In genomic region chr12:133080619-133081407, GRCh38 we compare ENCODE assay signal across 8 cellular contexts. TPM values are rescaled to one million over a fixed set of nuclear protein-coding genes. Genes with fewer than 3 reads are reported as not detected.
A peak's percentile ranks its signal among the peaks of the same experiment; 100 is the strongest.
DNase-seq lines count a peak whose midpoint lies in the region; ATAC-seq, FAIRE-seq and TF ChIP-seq lines count a peak whose summit lies in the region.

ZNF140 (plus strand) TSS chr12:133080923; CDS start chr12:133081321, 398 bp downstream.

- H2AK5ac ChIP-seq in H1 (ENCODE audit: low read depth, low read length) = no peak within 1 kb of the TSS

- TF ChIP-seq POLR2A in H1 (IDR thresholded peaks at IDR 0.05; ENCODE audit: control extremely low read depth in 1 of 2, low read depth in 2 of 2, low read length in 2 of 2) = peak in 1 of 2 experiments; percentile 89; a peak in 2 of 3 replicates

- intact Hi-C loops in activated CD8-positive, alpha-beta T cell treated with anti-CD3 and anti-CD28 coated beads for 36 hours (cut with micrococcal nuclease) = loop anchor here (1.0 to 2.0 kb wide), 4 partner anchors 44 to 100 kb away; partner anchors contain the start of genes ZNF10, ZNF26, ZNF268 and ZNF84

- no peaks in the 10 kb centered on the region for H3K27me3 ChIP-seq in CD4-positive, CD25-positive, alpha-beta regulatory T cell (ENCODE audit: control insufficient read depth, insufficient read depth, low read length)
- no peaks in the 10 kb centered on the region for H3K27me3 ChIP-seq in H1 (replicated peaks in 1 of 4; ENCODE audit: control insufficient read depth in 3 of 4, extremely low read depth in 1 of 4, insufficient read depth in 3 of 4, low read length in 3 of 4)

- no peak for TF ChIP-seq EP300 in H1 (IDR thresholded peaks at IDR 0.05; ENCODE audit: borderline replicate concordance in 1 of 2, low read depth in 2 of 2, low read length in 2 of 2)

- H4K91ac ChIP-seq in H1 (replicated peaks; ENCODE audit: insufficient read length, low read length) = no peak within 1 kb of the TSS

- H3K9me3 ChIP-seq in CD4-positive, CD25-positive, alpha-beta regulatory T cell (ENCODE audit: control insufficient read depth in 2 of 2, low read length in 2 of 2) = peaks cover 64 to 82% of the 10 kb centered on the region in 2 experiments
- H3K9me3 ChIP-seq in H1 (ENCODE audit: insufficient read depth in 2 of 2, low read depth in 1 of 2, low read length in 1 of 2) = peaks cover 49 to 59% of the 10 kb centered on the region in 2 experiments

- H3K4me2 ChIP-seq in H1 (ENCODE audit: insufficient read depth in 1 of 2, low read depth in 2 of 2, low read length in 2 of 2) = peak within 1 kb of the TSS; percentile 73 to 87

- FAIRE-seq in H1 (lab: Jason Lieb, UNC) = no peak

- peak within 1 kb of the TSS in 1 of 4 donors; percentile 77 for H3K4me3 Mint-ChIP-seq in CD4-positive, CD25-positive, alpha-beta regulatory T cell
- H3K4me3 Mint-ChIP-seq in activated CD8-positive, alpha-beta T cell treated with anti-CD3 and anti-CD28 coated beads for 36 hours = no peak within 1 kb of the TSS
- no peak within 1 kb of the TSS for H3K4me3 Mint-ChIP-seq in memory B cell

- peaks cover 39% of the 10 kb centered on the region for H3K36me3 ChIP-seq in CD4-positive, CD25-positive, alpha-beta regulatory T cell (ENCODE audit: control insufficient read depth, insufficient read depth, low read length)
- peaks cover 0 to 40% (median 25%) of the 10 kb centered on the region in 4 experiments; a peak in 7 of 8 replicates for H3K36me3 ChIP-seq in H1 (ENCODE audit: control insufficient read depth in 2 of 4, insufficient read depth in 4 of 4, low read length in 3 of 4)

- TF ChIP-seq CTCF in activated CD8-positive, alpha-beta T cell treated with anti-CD3 and anti-CD28 coated beads for 36 hours (IDR thresholded peaks at IDR 0.05) = peak; percentile 43
- TF ChIP-seq CTCF in H1 (IDR thresholded peaks at IDR 0.05; ENCODE audit: control extremely low read depth in 1 of 3, insufficient read depth in 1 of 3, low read depth in 1 of 3, low read length in 3 of 3) = peak in 1 of 3 experiments; percentile 14; a peak in 1 of 4 replicates

- no peak within 1 kb of the TSS; the same call in none of the 2 replicates for H3K18ac ChIP-seq in H1 (ENCODE audit: extremely low read depth, low read length)

- H4K20me1 ChIP-seq in H1 (replicated peaks in 1 of 2; ENCODE audit: control insufficient read depth in 1 of 2, insufficient read depth in 2 of 2, low read length in 2 of 2) = no peaks in the 10 kb centered on the region

- peaks cover 4% of the 10 kb centered on the region for H3K4me1 ChIP-seq in CD4-positive, CD25-positive, alpha-beta regulatory T cell (ENCODE audit: control insufficient read depth, insufficient read depth, low read length, poor library complexity, severe bottlenecking)
- no peaks in the 10 kb centered on the region for H3K4me1 ChIP-seq in H1 (replicated peaks in 1 of 4; ENCODE audit: control insufficient read depth in 3 of 4, insufficient read depth in 4 of 4, low read length in 3 of 4)

- peak; percentile 88 to 98 (median 96) for DNase-seq in CD4-positive, CD25-positive, alpha-beta regulatory T cell
- DNase-seq in GM19240 (ENCODE audit: insufficient read length, low spot score) = peak; percentile 56
- DNase-seq in NCI-H748 treated with DMSO at 0.1 percent for 48 hours (lab: John Stamatoyannopoulos, UW) = peak; percentile 96
- peak; percentile 98 for DNase-seq in activated CD8-positive, alpha-beta T cell treated with anti-CD3 and anti-CD28 coated beads for 36 hours
- DNase-seq in H1 (ENCODE audit: low read depth in 1 of 2, low spot score in 2 of 2) = peak in 1 of 2 experiments; percentile 94
- DNase-seq in memory B cell (ENCODE audit: low spot score in 2 of 2) = peak; percentile 92 to 94
- DNase-seq in stimulated activated CD8-positive, alpha-beta memory T cell treated with anti-CD3 and anti-CD28 coated beads, Interleukin-12 subunit alpha, Interleukin-12 subunit beta, amount 100 ng/mL, for 24 hours (ENCODE audit: extremely low read depth) = peak; percentile 88

- H3K9ac ChIP-seq in H1 (replicated peaks in 1 of 4; ENCODE audit: extremely low read depth in 1 of 4, low read depth in 3 of 4, low read length in 3 of 4) = peak within 1 kb of the TSS; percentile 84 to 96 (median 93)

- H4K8ac ChIP-seq in H1 (ENCODE audit: extremely low read depth, insufficient read depth, low read length) = peak within 1 kb of the TSS; percentile 98; the same call in 1 of the 2 replicates

- H3K4me1 Mint-ChIP-seq in CD4-positive, CD25-positive, alpha-beta regulatory T cell = peaks cover 0 to 17% (median 10%) of the 10 kb centered on the region in 4 donors
- peaks cover 16% of the 10 kb centered on the region for H3K4me1 Mint-ChIP-seq in activated CD8-positive, alpha-beta T cell treated with anti-CD3 and anti-CD28 coated beads for 36 hours (ENCODE audit: low read depth)
- peaks cover 3% of the 10 kb centered on the region for H3K4me1 Mint-ChIP-seq in memory B cell

- 0 out of 2 replicates have a peak within 1 kb of the TSS, but pooled peaks have one; percentile 61 for H2BK15ac ChIP-seq in H1 (ENCODE audit: low read length)

- peaks cover 3% of the 10 kb centered on the region; the same call in 1 of the 2 replicates for H3K23me2 ChIP-seq in H1 (ENCODE audit: low read depth, low read length)

- no peak within 1 kb of the TSS for H3K14ac ChIP-seq in H1 (ENCODE audit: insufficient read length)

- CTCF ChIA-PET in activated CD8-positive, alpha-beta T cell treated with anti-CD3 and anti-CD28 coated beads for 36 hours (lab: Charles Lee) = interaction anchor here (0.9 to 1.1 kb wide), 3 partner anchors 8 to 174 kb away, joined by 3 read pairs; no protein-coding TSS in a partner anchor
- CTCF ChIA-PET in H1 (lab: Charles Lee; ENCODE audit: partially characterized antibody) = interaction anchor here (0.9 to 1.3 kb wide), 2 partner anchors 100 kb away, joined by 3 to 7 read pairs; partner anchors contain the start of gene ZNF268

- H3K9me3 Mint-ChIP-seq in CD4-positive, CD25-positive, alpha-beta regulatory T cell = peaks cover 0 to 71% (median 32%) of the 10 kb centered on the region in 7 donors
- H3K9me3 Mint-ChIP-seq in activated CD8-positive, alpha-beta T cell treated with anti-CD3 and anti-CD28 coated beads for 36 hours = peaks cover 51% of the 10 kb centered on the region
- H3K9me3 Mint-ChIP-seq in memory B cell = peaks cover 19% of the 10 kb centered on the region

- H3K4me3 ChIP-seq in CD4-positive, CD25-positive, alpha-beta regulatory T cell (ENCODE audit: low read depth, low read length) = peak within 1 kb of the TSS; percentile 93
- H3K4me3 ChIP-seq in H1 (ENCODE audit: extremely low read depth in 1 of 4, insufficient read depth in 2 of 4, low read depth in 3 of 4, low read length in 4 of 4) = peak within 1 kb of the TSS; percentile 89 to 100 (median 94)

- WGBS in H1 (ENCODE audit: extremely low coverage in 1 of 2, insufficient coverage in 1 of 2, insufficient read length in 1 of 2, insufficient replicate concordance in 2 of 2, low coverage in 1 of 2, low lambda C conversion rate in 2 of 2, missing lambda C conversion rate in 1 of 2), 2 experiments = 2% methylated on average over 53 of the region's 60 CpGs; no CpG with 5 or more reads in 1 of the 2 experiments

- peak within 1 kb of the TSS in 1 of 3 donors; percentile 63 for H3K27ac Mint-ChIP-seq in CD4-positive, CD25-positive, alpha-beta regulatory T cell
- H3K27ac Mint-ChIP-seq in activated CD8-positive, alpha-beta T cell treated with anti-CD3 and anti-CD28 coated beads for 36 hours = no peak within 1 kb of the TSS
- no peak within 1 kb of the TSS for H3K27ac Mint-ChIP-seq in memory B cell

- peak within 1 kb of the TSS; percentile 99 for H3K27ac ChIP-seq in CD4-positive, CD25-positive, alpha-beta regulatory T cell (ENCODE audit: insufficient read depth, low read length, poor library complexity, severe bottlenecking)
- H3K27ac ChIP-seq in H1 (ENCODE audit: low read depth, low read length) = peak within 1 kb of the TSS; percentile 97

- H3K56ac ChIP-seq in H1 (replicated peaks; ENCODE audit: insufficient read length, low read depth, low read length) = peak within 1 kb of the TSS; percentile 22

- H3K27me3 Mint-ChIP-seq in CD4-positive, CD25-positive, alpha-beta regulatory T cell = no peaks in the 10 kb centered on the region
- H3K27me3 Mint-ChIP-seq in activated CD8-positive, alpha-beta T cell treated with anti-CD3 and anti-CD28 coated beads for 36 hours = no peaks in the 10 kb centered on the region
- H3K27me3 Mint-ChIP-seq in memory B cell = no peaks in the 10 kb centered on the region

- peak within 1 kb of the TSS; percentile 95 for H2AFZ ChIP-seq in H1 (ENCODE audit: low read length)

- peak; percentile 36 to 37; a peak in 3 of 4 replicates for TF ChIP-seq RAD21 in H1 (IDR thresholded peaks at IDR 0.05 in 1 of 2, conservative IDR thresholded peaks at IDR 0.05 in 1 of 2; ENCODE audit: low read depth in 2 of 2, low read length in 2 of 2)

- no peak within 1 kb of the TSS for H3K4ac ChIP-seq in H1 (replicated peaks; ENCODE audit: insufficient read length, low read depth, low read length)

- peaks cover 38% of the 10 kb centered on the region for H3K36me3 Mint-ChIP-seq in CD4-positive, CD25-positive, alpha-beta regulatory T cell
- H3K36me3 Mint-ChIP-seq in activated CD8-positive, alpha-beta T cell treated with anti-CD3 and anti-CD28 coated beads for 36 hours (ENCODE audit: low read depth) = peaks cover 61% of the 10 kb centered on the region
- H3K36me3 Mint-ChIP-seq in memory B cell = peaks cover 38% of the 10 kb centered on the region

- H2BK5ac ChIP-seq in H1 (ENCODE audit: low read depth, low read length) = peak within 1 kb of the TSS; percentile 99

- peak; percentile 55 to 59 for ATAC-seq in CD4-positive, CD25-positive, alpha-beta regulatory T cell (ENCODE audit: low read depth in 2 of 2)
- ATAC-seq in HG03460 (IDR thresholded peaks at IDR 0.05; ENCODE audit: unreplicated experiment) = peak; percentile 78
- peak; percentile 71 for ATAC-seq in activated CD8-positive, alpha-beta T cell treated with anti-CD3 and anti-CD28 coated beads for 36 hours
- ATAC-seq in memory B cell (ENCODE audit: low read depth) = peak; percentile 68

- peak within 1 kb of the TSS; percentile 85; the same call in 1 of the 2 replicates for H2BK12ac ChIP-seq in H1 (ENCODE audit: low read depth, low read length)

- POLR2A ChIA-PET in activated CD8-positive, alpha-beta T cell treated with anti-CD3 and anti-CD28 coated beads for 36 hours (lab: Charles Lee) = interaction anchor here (1.0 to 2.9 kb wide), 4 partner anchors 49 to 194 kb away, joined by 3 to 12 read pairs (median 4); partner anchors contain the start of genes CHFR, ZNF10, ZNF26 and ZNF268
- POLR2A ChIA-PET in H1 (lab: Charles Lee; ENCODE audit: partially characterized antibody) = interaction anchor here (0.8 to 2.4 kb wide), 25 partner anchors 9 to 273 kb away, joined by 3 to 25 read pairs (median 4); partner anchors contain the start of genes GOLGA3, ZNF10, ZNF26 and ZNF268

- H2BK20ac ChIP-seq in H1 (ENCODE audit: low read length) = no peak within 1 kb of the TSS

- H3K23ac ChIP-seq in H1 (ENCODE audit: insufficient read length) = no peak within 1 kb of the TSS

- peaks cover 0 to 12% of the 10 kb centered on the region in 2 experiments; a peak in 2 of 4 replicates for H3K79me2 ChIP-seq in H1 (ENCODE audit: control insufficient read depth in 1 of 2, insufficient read depth in 2 of 2, low read length in 2 of 2)

- H4K5ac ChIP-seq in H1 (ENCODE audit: insufficient read length, low read depth, low read length) = peak within 1 kb of the TSS; percentile 75

- no peak within 1 kb of the TSS for H2BK120ac ChIP-seq in H1 (replicated peaks; ENCODE audit: low read depth, low read length)

- H3K79me1 ChIP-seq in H1 (ENCODE audit: low read depth, low read length) = no peaks in the 10 kb centered on the region; the same call in 1 of the 2 replicates

RNA-seq across cellular contexts. Expression of gene ZNF140, which starts in this region (rescaled TPM):
- 12.7 TPM for total RNA-seq in CD4-positive, CD25-positive, alpha-beta regulatory T cell
- 10 to 100 TPM; 26.0 to 31.7 (median 28.1) TPM for polyA plus RNA-seq in CD4-positive, CD25-positive, alpha-beta regulatory T cell
- total RNA-seq in activated CD8-positive, alpha-beta T cell treated with anti-CD3 and anti-CD28 coated beads for 36 hours = 10 to 100 TPM; 10.6 to 12.3 TPM
- 13.8 and 14.3 TPM in 2 replicates for total RNA-seq in H1 (2021; fragmentation: NEBNext Ultra II Directional; extraction: Animal tissue kit (Norgen Biotek cat#: 25700))
- polyA plus RNA-seq in H1 (2011; rRNA removed) = 5.2 and 7.5 TPM in 2 replicates
- 8.8 TPM for polyA plus RNA-seq in H1 (2011; cell fraction: cytosol; rRNA removed)
- polyA plus RNA-seq in H1 (2011; cell fraction: nucleus; rRNA removed) = 6.0 TPM
- polyA plus RNA-seq in H1 (2012, experiment 1 of 2) = 9.2 to 14.3 TPM (median 11.3 TPM) in 4 replicates
- polyA plus RNA-seq in H1 (2012, experiment 2 of 2) = 1.7 TPM
- polyA plus RNA-seq in H1 (2013, experiment 1 of 2) = 9.0 TPM
- polyA plus RNA-seq in H1 (2013, experiment 2 of 2) = 8.5 TPM
- 14.2 and 16.0 TPM in 2 replicates for polyA minus RNA-seq in H1 (2011; rRNA and poly(A)+ RNA removed)
- polyA minus RNA-seq in H1 (2011; cell fraction: cytosol; rRNA and poly(A)+ RNA removed) = 9.0 TPM
- polyA minus RNA-seq in H1 (2011; cell fraction: nucleus; rRNA and poly(A)+ RNA removed) = 26.0 TPM
